Comparison of ENCODE assay signal across 15 cellular contexts in genomic region chr3:38581774-38582173, GRCh38.
DNase-seq lines count a peak whose midpoint lies in the region; ATAC-seq and TF ChIP-seq lines count a peak whose summit lies in the region.
"Had no signal": no experiment of that assay in that cellular context is flagged by ENCODE, and none has a peak within 500 bp of the region (broad histone marks: within the 10 kb centered on the region; RNA-seq: fewer than 3 reads in every experiment).

No MANE protein-coding gene starts in this region.

- no peaks in the 10 kb centered on the region for H3K27me3 Mint-ChIP-seq in activated T-cell treated with anti-CD3 and anti-CD28 coated beads, Interleukin-2, amount 50 U/mL, for 72 hours (ENCODE audit: low read depth)
- H3K27me3 Mint-ChIP-seq in H9 (ENCODE audit: low read depth) (peaks cover 2% of the 10 kb centered on the region; the same call in 1 of the 2 replicates), chondrocyte (ENCODE audit: low read depth) (no peaks in the 10 kb centered on the region)

- no peak overlapping the region for H3K27ac Mint-ChIP-seq in activated T-cell treated with anti-CD3 and anti-CD28 coated beads, Interleukin-2, amount 50 U/mL, for 72 hours
- H3K27ac Mint-ChIP-seq in H9 (no peak overlapping the region), chondrocyte (ENCODE audit: unreplicated experiment) (no peak overlapping the region)

- no peak overlapping the region for H2AK5ac ChIP-seq in H9 (ENCODE audit: insufficient read length, low read length)

- no peaks in the 10 kb centered on the region for H3K23me2 ChIP-seq in H9 (ENCODE audit: insufficient read length, low read depth, low read length, poor library complexity, severe bottlenecking)

- H3K23ac ChIP-seq in H9 (ENCODE audit: insufficient read length, low read depth, low read length) = no peak overlapping the region

- no peaks in the 10 kb centered on the region for H3K9me3 ChIP-seq in H9 (ENCODE audit: control insufficient read depth, low read depth, low read length)
- H3K9me3 ChIP-seq in esophagus muscularis mucosa = no peaks in the 10 kb centered on the region
- no peaks in the 10 kb centered on the region for H3K9me3 ChIP-seq in stomach
- H3K9me3 ChIP-seq: Caco-2 had no signal

- H2BK5ac ChIP-seq in H9 (ENCODE audit: insufficient read length, low read length) = no peak overlapping the region

- H3K27ac ChIP-seq in H9 (ENCODE audit: insufficient read length, low read depth, low read length) (no peak overlapping the region), esophagus muscularis mucosa (replicated peaks in 1 of 4) (no peak overlapping the region), stomach (no peak overlapping the region)

- H3K18ac ChIP-seq in H9 (ENCODE audit: insufficient read length, low read depth, low read length) = no peak overlapping the region

- no peak for TF ChIP-seq CTCF in H9 (conservative IDR thresholded peaks at IDR 0.05)
- TF ChIP-seq CTCF in esophagus muscularis mucosa (IDR thresholded peaks at IDR 0.05) = no peak
- no peak for TF ChIP-seq CTCF in stomach (IDR thresholded peaks at IDR 0.05)
- TF ChIP-seq CTCF in chondrocyte (IDR thresholded peaks at IDR 0.05) = no peak

- H3K36me3 Mint-ChIP-seq in activated T-cell treated with anti-CD3 and anti-CD28 coated beads, Interleukin-2, amount 50 U/mL, for 72 hours (ENCODE audit: insufficient read depth in 2 of 2) = no peaks in the 10 kb centered on the region
- H3K36me3 Mint-ChIP-seq in H9 (ENCODE audit: insufficient read depth in 1 of 3, low read depth in 3 of 3) = no peaks in the 10 kb centered on the region; a peak in 1 of 7 replicates
- H3K36me3 Mint-ChIP-seq in chondrocyte (ENCODE audit: low read depth) = no peaks in the 10 kb centered on the region

- H3K4me3 Mint-ChIP-seq in activated T-cell treated with anti-CD3 and anti-CD28 coated beads, Interleukin-2, amount 50 U/mL, for 72 hours = no peak overlapping the region
- H3K4me3 Mint-ChIP-seq in H9 = no peak overlapping the region; a peak in 1 of 5 replicates
- no peak overlapping the region for H3K4me3 Mint-ChIP-seq in chondrocyte (ENCODE audit: unreplicated experiment)

- H3K14ac ChIP-seq in H9 (ENCODE audit: insufficient read depth, low read length) = no peak overlapping the region; the same call in 1 of the 2 replicates

- no peak overlapping the region for H4K5ac ChIP-seq in H9 (ENCODE audit: insufficient read length, low read depth, low read length)

- no peaks in the 10 kb centered on the region for H3K79me2 ChIP-seq in H9 (ENCODE audit: insufficient read depth, low read length)

- no peak overlapping the region for H2BK120ac ChIP-seq in H9 (ENCODE audit: low read depth, low read length, poor library complexity, severe bottlenecking)

- H3K9ac ChIP-seq in H9 (ENCODE audit: extremely low read depth, insufficient read length, low read length) = no peak overlapping the region

- H3K9me3 Mint-ChIP-seq in activated T-cell treated with anti-CD3 and anti-CD28 coated beads, Interleukin-2, amount 50 U/mL, for 72 hours = no peaks in the 10 kb centered on the region
- no peaks in the 10 kb centered on the region for H3K9me3 Mint-ChIP-seq in H9
- H3K9me3 Mint-ChIP-seq in chondrocyte (ENCODE audit: low read depth) = no peaks in the 10 kb centered on the region

- no CpG with 5 or more reads among the region's 2 CpGs for WGBS in H9 (ENCODE audit: extremely low coverage, insufficient read length, low lambda C conversion rate)
- 94% methylated on average over 2 of the region's 2 CpGs for WGBS in esophagus muscularis mucosa
- WGBS in stomach, 5 donors = 60 to 86% (median 75%) methylated on average over 2 of the region's 2 CpGs

- no peak for TF ChIP-seq EP300 in esophagus muscularis mucosa (IDR thresholded peaks at IDR 0.05)
- TF ChIP-seq EP300 in stomach (IDR thresholded peaks at IDR 0.05) = no peak

- H3K56ac ChIP-seq in H9 (ENCODE audit: insufficient read length, low read depth, low read length) = no peak overlapping the region

- ATAC-seq in activated T-cell treated with anti-CD3 and anti-CD28 coated beads, Interleukin-2, amount 50 U/mL, for 72 hours (replicated peaks in 1 of 2) = no peak
- ATAC-seq in HG03342 (IDR thresholded peaks at IDR 0.05; ENCODE audit: unreplicated experiment) = no peak
- ATAC-seq: GM12878 had no signal

- no peak for TF ChIP-seq POLR2A in esophagus muscularis mucosa (IDR thresholded peaks at IDR 0.05; ENCODE audit: low read depth)
- TF ChIP-seq POLR2A in stomach (IDR thresholded peaks at IDR 0.05) = no peak

- no peak overlapping the region for H3K4me3 ChIP-seq in esophagus muscularis mucosa
- H3K4me3 ChIP-seq in stomach = no peak overlapping the region
- H3K4me3 ChIP-seq: GM12878 had no signal

- H3K27me3 ChIP-seq in H9 (ENCODE audit: insufficient read depth, low read length) = no peaks in the 10 kb centered on the region
- no peaks in the 10 kb centered on the region for H3K27me3 ChIP-seq in esophagus muscularis mucosa
- H3K27me3 ChIP-seq in stomach = no peaks in the 10 kb centered on the region

- H2BK15ac ChIP-seq in H9 (ENCODE audit: low read depth, low read length) = no peak overlapping the region

- H2BK12ac ChIP-seq in H9 (ENCODE audit: insufficient read length, low read depth, low read length) = no peak overlapping the region

- H3T11ph ChIP-seq in H9 (ENCODE audit: low read length) = no peak overlapping the region

- H3K4ac ChIP-seq in H9 (ENCODE audit: low read depth, low read length) = no peak overlapping the region

- H4K20me1 ChIP-seq in H9 (ENCODE audit: control insufficient read depth, insufficient read depth, insufficient read length) = no peaks in the 10 kb centered on the region

- H2BK20ac ChIP-seq in H9 (ENCODE audit: low read depth, low read length, poor library complexity, severe bottlenecking) = no peak overlapping the region

- no peak overlapping the region for H3K4me2 ChIP-seq in H9 (ENCODE audit: insufficient read depth, insufficient read length, low read length)

- H3K36me3 ChIP-seq in esophagus muscularis mucosa (peaks cover 0 to 38% (median 0%) of the 10 kb centered on the region in 4 donors), stomach (no peaks in the 10 kb centered on the region)

- DNase-seq in activated T-cell treated with anti-CD3 and anti-CD28 coated beads, Interleukin-2, amount 50 U/mL, for 48 hours = peak; percentile 6 to 11
- no peak for DNase-seq in activated T-cell treated with anti-CD3 and anti-CD28 coated beads, Interleukin-2, amount 50 U/mL, for 72 hours
- DNase-seq in H9 (peak; percentile 21), esophagus muscularis mucosa (ENCODE audit: extremely low spot score) (peak; percentile 79), stomach (peak; percentile 1), NCI-H2081 (lab: John Stamatoyannopoulos, UW) (no peak), chondrocyte (ENCODE audit: low spot score) (no peak)
- DNase-seq: Caco-2, MV-4-11, NCI-H1417 treated with DMSO at 0.1 percent for 48 hours, NCI-H2081 treated with DMSO at 0.1 percent for 48 hours, NCI-H526, RPMI8226 had no signal

- no peaks in the 10 kb centered on the region for H3K4me1 Mint-ChIP-seq in activated T-cell treated with anti-CD3 and anti-CD28 coated beads, Interleukin-2, amount 50 U/mL, for 72 hours (ENCODE audit: low read depth)
- H3K4me1 Mint-ChIP-seq in H9 (peaks cover 13 to 21% of the 10 kb centered on the region in 2 experiments), chondrocyte (ENCODE audit: low read depth) (no peaks in the 10 kb centered on the region)

- H4K91ac ChIP-seq in H9 (ENCODE audit: insufficient read length, low read depth, low read length) = no peak overlapping the region

- no peak overlapping the region for H4K8ac ChIP-seq in H9 (replicated peaks; ENCODE audit: insufficient read length, low read depth, low read length)

- intact Hi-C loops in esophagus muscularis mucosa (cut with DNase I) (no loop called here), stomach (cut with DNase I; ENCODE audit: low total_unique reads) (no loop called here)

- no peaks in the 10 kb centered on the region; the same call in 1 of the 2 replicates for H3K4me1 ChIP-seq in H9 (ENCODE audit: insufficient read depth, low read length)
- peaks cover 0 to 33% (median 0%) of the 10 kb centered on the region in 4 donors for H3K4me1 ChIP-seq in esophagus muscularis mucosa
- no peaks in the 10 kb centered on the region for H3K4me1 ChIP-seq in stomach
- H3K4me1 ChIP-seq: Caco-2 had no signal

- no peak overlapping the region for H2AFZ ChIP-seq in H9 (ENCODE audit: low read length)

- H3K79me1 ChIP-seq in H9 (ENCODE audit: insufficient read depth, low read depth, low read length, poor library complexity, severe bottlenecking) = no peaks in the 10 kb centered on the region

Comparison
In these comparisons a context has a peak if more than half of its experiments do, and no peak if none do; other contexts are left out.
1. DNase-seq: peak in activated T-cell treated with anti-CD3 and anti-CD28 coated beads, Interleukin-2, amount 50 U/mL, for 48 hours (2 of 2), H9 (single experiment), esophagus muscularis mucosa (single experiment) and stomach (single experiment); none in activated T-cell treated with anti-CD3 and anti-CD28 coated beads, Interleukin-2, amount 50 U/mL, for 72 hours (0 of 2), NCI-H2081 (0 of 2) and chondrocyte (single experiment).